8 cellular contexts compared by ENCODE assay signal in genomic region chr17:8630227-8630801, GRCh38. TPM values are rescaled to one million over a fixed set of nuclear protein-coding genes. Genes with fewer than 3 reads are reported as not detected.
DNase-seq lines count a peak whose midpoint lies in the region; ATAC-seq and TF ChIP-seq lines count a peak whose summit lies in the region.

Gene MYH10 (minus strand): TSS chr17:8630725. CDS start chr17:8623246, 7,479 bp downstream.

- H4K91ac ChIP-seq in trophoblast cell (ENCODE audit: low read depth, low read length), result peak within 1 kb of the TSS; percentile 95

- DNase-seq in GM23248, result no peak
- DNase-seq in WERI-Rb-1, result peak; percentile 32
- DNase-seq in germinal center (ENCODE audit: low spot score), result peak; percentile 23
- no peak for DNase-seq in trophoblast cell
- DNase-seq in activated effector memory CD4-positive, alpha-beta T cell treated with anti-CD3 and anti-CD28 coated beads, Interleukin-2, amount 50 U/mL, for 16 hours, result no peak
- no peak for DNase-seq in NOMO-1 (lab: John Stamatoyannopoulos, UW; ENCODE audit: unreplicated experiment in 2 of 2)

- ATAC-seq in HG02852 (IDR thresholded peaks at IDR 0.05; ENCODE audit: unreplicated experiment), result no peak
- no peak for ATAC-seq in HG03196 (IDR thresholded peaks at IDR 0.05; ENCODE audit: unreplicated experiment)

- H3K79me1 ChIP-seq in trophoblast cell (ENCODE audit: low read length), result peaks cover 18% of the 10 kb centered on the region

- H3K4me3 ChIP-seq in GM23248 (peak within 1 kb of the TSS; percentile 96), WERI-Rb-1 (ENCODE audit: low read depth, low read length) (peak within 1 kb of the TSS; percentile 93), trophoblast cell (ENCODE audit: low read depth, low read length) (peak within 1 kb of the TSS; percentile 98)

- H3K27ac ChIP-seq in GM23248 (peak within 1 kb of the TSS; percentile 73), WERI-Rb-1 (peak within 1 kb of the TSS; percentile 93), trophoblast cell (ENCODE audit: low read depth, low read length) (peak within 1 kb of the TSS; percentile 96)

- H3K4me2 ChIP-seq in GM23248 (ENCODE audit: unreplicated experiment), result peak within 1 kb of the TSS; percentile 97
- peak within 1 kb of the TSS; percentile 85 for H3K4me2 ChIP-seq in trophoblast cell (ENCODE audit: low read length)

- H3K23ac ChIP-seq in trophoblast cell (ENCODE audit: low read length), result no peak within 1 kb of the TSS

- peak; percentile 27; the same call in 1 of the 2 replicates for TF ChIP-seq CTCF in WERI-Rb-1 (IDR thresholded peaks at IDR 0.05; ENCODE audit: low read depth, low read length)

- H3K9me3 ChIP-seq in GM23248 (ENCODE audit: low read depth), result no peaks in the 10 kb centered on the region
- no peaks in the 10 kb centered on the region for H3K9me3 ChIP-seq in WERI-Rb-1 (ENCODE audit: severe bottlenecking)
- H3K9me3 ChIP-seq in trophoblast cell (ENCODE audit: insufficient read depth, low read depth, low read length), result no peaks in the 10 kb centered on the region

- H3K79me2 ChIP-seq in GM23248 (ENCODE audit: insufficient read depth) (peaks cover 49% of the 10 kb centered on the region), trophoblast cell (ENCODE audit: control insufficient read depth, insufficient read depth, low read length, poor library complexity) (peaks cover 24% of the 10 kb centered on the region)

- in situ Hi-C loops in GM23248 (cut with MboI), result no loop called here

- peak within 1 kb of the TSS; percentile 92 for H4K8ac ChIP-seq in trophoblast cell (ENCODE audit: low read depth, low read length)

- peak within 1 kb of the TSS; percentile 94 for H2BK5ac ChIP-seq in trophoblast cell (ENCODE audit: low read depth, low read length, poor library complexity)

- H4K20me1 ChIP-seq in GM23248 (ENCODE audit: insufficient read depth), result no peaks in the 10 kb centered on the region

- H2AFZ ChIP-seq in GM23248 (peak within 1 kb of the TSS; percentile 85), trophoblast cell (ENCODE audit: insufficient read depth, low read length, poor library complexity) (peak within 1 kb of the TSS; percentile 88)

- H3K27me3 ChIP-seq in GM23248 (replicated peaks; ENCODE audit: insufficient read depth), result no peaks in the 10 kb centered on the region
- H3K27me3 ChIP-seq in WERI-Rb-1 (ENCODE audit: insufficient read depth, low read depth, severe bottlenecking), result no peaks in the 10 kb centered on the region
- H3K27me3 ChIP-seq in trophoblast cell (ENCODE audit: insufficient read depth, low read length), result no peaks in the 10 kb centered on the region

- peak within 1 kb of the TSS; percentile 2 for H2BK12ac ChIP-seq in trophoblast cell (ENCODE audit: low read length)

- H3K9me2 ChIP-seq in GM23248 (ENCODE audit: insufficient read depth), result no peaks in the 10 kb centered on the region

- H3K9ac ChIP-seq in GM23248 (peak within 1 kb of the TSS; percentile 93), trophoblast cell (ENCODE audit: low read length) (peak within 1 kb of the TSS; percentile 98)

- peak within 1 kb of the TSS; percentile 92 for H4K12ac ChIP-seq in trophoblast cell (ENCODE audit: low read depth, low read length)

- H3K4ac ChIP-seq in trophoblast cell (ENCODE audit: low read depth, low read length), result peak within 1 kb of the TSS; percentile 100

- peak within 1 kb of the TSS; percentile 91 for H2BK120ac ChIP-seq in trophoblast cell (ENCODE audit: insufficient read depth, low read length, poor library complexity)

- H2AK5ac ChIP-seq in trophoblast cell (ENCODE audit: low read length), result peak within 1 kb of the TSS; percentile 98

- H3K36me3 ChIP-seq in GM23248 (ENCODE audit: low read depth) (no peaks in the 10 kb centered on the region), WERI-Rb-1 (peaks cover 14% of the 10 kb centered on the region), trophoblast cell (ENCODE audit: control insufficient read depth in 1 of 2, insufficient read depth in 2 of 2, low read length in 2 of 2) (peaks cover 0 to 2% of the 10 kb centered on the region in 2 experiments)

- peaks cover 9% of the 10 kb centered on the region; the same call in 1 of the 2 replicates for H3K4me1 ChIP-seq in GM23248 (ENCODE audit: insufficient read depth)
- peaks cover 3% of the 10 kb centered on the region in 2 experiments for H3K4me1 ChIP-seq in trophoblast cell (ENCODE audit: control insufficient read depth in 1 of 2, insufficient read depth in 2 of 2, low read length in 2 of 2)

- H3F3A ChIP-seq in GM23248 (ENCODE audit: insufficient read depth), result no peaks in the 10 kb centered on the region; the same call in none of the 2 replicates

- 0 to 2% methylated on average over 11 to 32 of the region's 33 CpGs for WGBS in GM23248 (ENCODE audit: low coverage in 1 of 2, low lambda C conversion rate in 2 of 2, missing lambda C conversion rate in 2 of 2), 2 experiments
- WGBS in trophoblast cell (ENCODE audit: extremely low coverage, insufficient coverage, insufficient read length), result no CpG with 5 or more reads among the region's 33 CpGs

- peak within 1 kb of the TSS; percentile 97 for H3K18ac ChIP-seq in trophoblast cell (ENCODE audit: low read length)

- peak within 1 kb of the TSS; percentile 99 for H3K14ac ChIP-seq in trophoblast cell (ENCODE audit: low read length)

RNA-seq across cellular contexts. Expression of gene MYH10, which starts in this region (rescaled TPM):
- 39.2 and 46.8 TPM in 2 replicates for total RNA-seq in GM23248 (2014; rRNA removed; shearing (Covaris generic))
- polyA plus RNA-seq in GM23248 (2016; fragmentation: Nextera tagmentation; extraction: Ambion mirVana), result 69.5 and 76.8 TPM in 2 replicates
- 132 and 148 TPM in 2 replicates for polyA plus RNA-seq in trophoblast cell (2013)

Comparison
In these comparisons a context has a peak if more than half of its experiments do, and no peak if none do; other contexts are left out.
1. DNase-seq: peak in WERI-Rb-1 (single experiment) and germinal center (single experiment); none in GM23248 (single experiment), trophoblast cell (0 of 2), activated effector memory CD4-positive, alpha-beta T cell treated with anti-CD3 and anti-CD28 coated beads, Interleukin-2, amount 50 U/mL, for 16 hours (single experiment) and NOMO-1 (0 of 2).
2. Peak in every context shown above with its lines, with median percentiles within 50 percentile points of each other: H3K27ac ChIP-seq and H3K4me3 ChIP-seq.